Comparison of ENCODE assay signal across 15 cellular contexts in genomic region chr3:171456765-171457164, GRCh38. TPM values are rescaled to one million over a fixed set of nuclear protein-coding genes. Genes with fewer than 3 reads are reported as not detected.
DNase-seq lines count a peak whose midpoint lies in the region; ATAC-seq and TF ChIP-seq lines count a peak whose summit lies in the region.
"Had no signal": no experiment of that assay in that cellular context is flagged by ENCODE, and none has a peak within 500 bp of the region (broad histone marks: within the 10 kb centered on the region; RNA-seq: fewer than 3 reads in every experiment).

No MANE protein-coding gene starts in this region.

- H3K36me3 ChIP-seq in CD8-positive, alpha-beta memory T cell (ENCODE audit: insufficient read depth, low read length) = no peaks in the 10 kb centered on the region
- H3K36me3 ChIP-seq in GM23248 (ENCODE audit: low read depth) = no peaks in the 10 kb centered on the region
- H3K36me3 ChIP-seq: BLaER1 had no signal

- no peaks in the 10 kb centered on the region for H3K9me3 ChIP-seq in CD4-positive, alpha-beta T cell (ENCODE audit: control insufficient read depth, low read length)
- no peaks in the 10 kb centered on the region for H3K9me3 ChIP-seq in CD8-positive, alpha-beta memory T cell (ENCODE audit: low read length)
- H3K9me3 ChIP-seq in GM23248 (ENCODE audit: low read depth) = no peaks in the 10 kb centered on the region
- H3K9me3 ChIP-seq: BLaER1 had no signal

- POLR2A ChIA-PET in CD4-positive, alpha-beta T cell (lab: Charles Lee) = interaction anchor here (2.2 to 5.1 kb wide), 2 partner anchors 11 to 109 kb away, joined by 9 to 23 read pairs; no protein-coding TSS in a partner anchor
- POLR2A ChIA-PET in CD8-positive, alpha-beta memory T cell (lab: Charles Lee) = interaction anchor here (1.3 kb wide), 1 partner anchor 128 kb away, joined by 3 read pairs; no protein-coding TSS in a partner anchor

- no peak overlapping the region for H3K27ac ChIP-seq in CD4-positive, alpha-beta T cell (ENCODE audit: low read depth, low read length)
- H3K27ac ChIP-seq in CD8-positive, alpha-beta memory T cell (ENCODE audit: low read depth, low read length) = no peak overlapping the region
- no peak overlapping the region for H3K27ac ChIP-seq in GM23248
- H3K27ac ChIP-seq: BLaER1, RWPE1 had no signal

- DNase-seq in CD4-positive, alpha-beta T cell = no peak
- DNase-seq in CD8-positive, alpha-beta memory T cell = no peak
- DNase-seq in activated T-helper 2 cell treated with anti-CD3 and anti-CD28 coated beads, Interferon-gamma antibody, Interleukin-2, Interleukin-4, amounts not matched to agents 10 μg/mL and 5 μg/mL and 100 μg/mL, durations not matched to agents 14 hours and 24 hours and 36 hours (ENCODE audit: low spot score) = no peak
- DNase-seq in immature natural killer cell = no peak
- no peak for DNase-seq in GM23248
- no peak for DNase-seq in left colon
- DNase-seq: activated CD4-positive, alpha-beta T cell treated with anti-CD3 and anti-CD28 coated beads, Interleukin-2, amount 50 U/mL, for 4 hours; central memory CD4-positive, alpha-beta T cell; DMS79 treated with DMSO at 0.1 percent for 48 hours; midbrain; MV-4-11 had no signal

- intact Hi-C loops in CD4-positive, alpha-beta T cell (cut with DNase I, micrococcal nuclease) = loop anchor here (5.0 to 10.0 kb wide), 4 partner anchors 111 to 272 kb away; no protein-coding TSS in a partner anchor
- intact Hi-C loops in activated T-helper 2 cell treated with anti-CD3 and anti-CD28 coated beads, Interferon-gamma antibody, Interleukin-2, Interleukin-4, amounts not matched to agents 10 μg/mL and 5 μg/mL and 100 μg/mL, durations not matched to agents 14 hours and 24 hours and 36 hours (cut with micrococcal nuclease) = loop anchor here (2.0 to 5.0 kb wide), 3 partner anchors 50 to 356 kb away; partner anchors contain the start of gene PLD1
- intact Hi-C loops in left colon (cut with DNase I, micrococcal nuclease) = no loop called here

- H3K4me2 ChIP-seq in GM23248 (ENCODE audit: unreplicated experiment) = no peak overlapping the region

- TF ChIP-seq CTCF in CD4-positive, alpha-beta T cell (IDR thresholded peaks at IDR 0.05) = no peak

- 93 to 100% methylated on average over 3 of the region's 3 CpGs for WGBS in GM23248 (ENCODE audit: low coverage in 1 of 2, low lambda C conversion rate in 2 of 2, missing lambda C conversion rate in 2 of 2), 2 experiments

- H3K27ac Mint-ChIP-seq in CD4-positive, alpha-beta T cell = peak overlapping the region; percentile 92
- peak overlapping the region; percentile 35 to 97 (median 95) for H3K27ac Mint-ChIP-seq in CD8-positive, alpha-beta memory T cell
- H3K27ac Mint-ChIP-seq in activated T-helper 2 cell treated with anti-CD3 and anti-CD28 coated beads, Interferon-gamma antibody, Interleukin-2, Interleukin-4, amounts not matched to agents 10 μg/mL and 5 μg/mL and 100 μg/mL, durations not matched to agents 14 hours and 24 hours and 36 hours = no peak overlapping the region
- peak overlapping the region; percentile 84 to 95 (median 93) for H3K27ac Mint-ChIP-seq in immature natural killer cell

- peak overlapping the region; percentile 75 for H3K4me3 ChIP-seq in CD8-positive, alpha-beta memory T cell (ENCODE audit: low read length)
- H3K4me3 ChIP-seq in GM23248 = no peak overlapping the region
- H3K4me3 ChIP-seq: BLaER1 had no signal

- H3K79me2 ChIP-seq in GM23248 (ENCODE audit: insufficient read depth) = no peaks in the 10 kb centered on the region

- H3K9me3 Mint-ChIP-seq in CD4-positive, alpha-beta T cell = no peaks in the 10 kb centered on the region
- no peaks in the 10 kb centered on the region for H3K9me3 Mint-ChIP-seq in CD8-positive, alpha-beta memory T cell
- H3K9me3 Mint-ChIP-seq in activated T-helper 2 cell treated with anti-CD3 and anti-CD28 coated beads, Interferon-gamma antibody, Interleukin-2, Interleukin-4, amounts not matched to agents 10 μg/mL and 5 μg/mL and 100 μg/mL, durations not matched to agents 14 hours and 24 hours and 36 hours = no peaks in the 10 kb centered on the region
- H3K9me3 Mint-ChIP-seq in immature natural killer cell = no peaks in the 10 kb centered on the region
- H3K9me3 Mint-ChIP-seq: activated naive CD4-positive, alpha-beta T cell treated with anti-CD3 and anti-CD28 coated beads, Interleukin-2, amount 50 U/mL, for 72 hours had no signal

- peaks cover 40% of the 10 kb centered on the region for H3K36me3 Mint-ChIP-seq in CD4-positive, alpha-beta T cell (ENCODE audit: low read depth)
- H3K36me3 Mint-ChIP-seq in CD8-positive, alpha-beta memory T cell = peaks cover 0 to 30% (median 0%) of the 10 kb centered on the region in 3 donors
- H3K36me3 Mint-ChIP-seq in activated T-helper 2 cell treated with anti-CD3 and anti-CD28 coated beads, Interferon-gamma antibody, Interleukin-2, Interleukin-4, amounts not matched to agents 10 μg/mL and 5 μg/mL and 100 μg/mL, durations not matched to agents 14 hours and 24 hours and 36 hours (ENCODE audit: low read depth) = peaks cover 5% of the 10 kb centered on the region
- H3K36me3 Mint-ChIP-seq in immature natural killer cell = no peaks in the 10 kb centered on the region

- H3F3A ChIP-seq in GM23248 (ENCODE audit: insufficient read depth) = no peaks in the 10 kb centered on the region

- H4K20me1 ChIP-seq in GM23248 (ENCODE audit: insufficient read depth) = no peaks in the 10 kb centered on the region
- H4K20me1 ChIP-seq: BLaER1 had no signal

- no peaks in the 10 kb centered on the region for H3K27me3 Mint-ChIP-seq in CD4-positive, alpha-beta T cell
- H3K27me3 Mint-ChIP-seq in CD8-positive, alpha-beta memory T cell = peaks cover 0 to 2% of the 10 kb centered on the region in 2 donors
- no peaks in the 10 kb centered on the region for H3K27me3 Mint-ChIP-seq in activated T-helper 2 cell treated with anti-CD3 and anti-CD28 coated beads, Interferon-gamma antibody, Interleukin-2, Interleukin-4, amounts not matched to agents 10 μg/mL and 5 μg/mL and 100 μg/mL, durations not matched to agents 14 hours and 24 hours and 36 hours (ENCODE audit: low read depth)
- H3K27me3 Mint-ChIP-seq in immature natural killer cell (ENCODE audit: low read depth in 3 of 3) = peaks cover 17 to 26% (median 19%) of the 10 kb centered on the region in 3 donors

- no peaks in the 10 kb centered on the region for H3K27me3 ChIP-seq in CD4-positive, alpha-beta T cell (ENCODE audit: control insufficient read depth, insufficient read depth, low read length)
- H3K27me3 ChIP-seq in CD8-positive, alpha-beta memory T cell (ENCODE audit: insufficient read depth, low read length, poor library complexity, severe bottlenecking) = no peaks in the 10 kb centered on the region
- peaks cover 1% of the 10 kb centered on the region; the same call in 1 of the 2 replicates for H3K27me3 ChIP-seq in GM23248 (replicated peaks; ENCODE audit: insufficient read depth)

- CTCF ChIA-PET in CD4-positive, alpha-beta T cell (lab: Charles Lee) = no interaction called here
- CTCF ChIA-PET in CD8-positive, alpha-beta memory T cell (lab: Charles Lee) = no interaction called here

- no peak overlapping the region for H2AFZ ChIP-seq in GM23248

- H3K4me1 ChIP-seq in CD8-positive, alpha-beta memory T cell (ENCODE audit: insufficient read depth, low read length) = peaks cover 42% of the 10 kb centered on the region
- H3K4me1 ChIP-seq in GM23248 (ENCODE audit: insufficient read depth) = no peaks in the 10 kb centered on the region

- H3K9ac ChIP-seq in GM23248 = no peak overlapping the region
- H3K9ac ChIP-seq: BLaER1 had no signal

- no peak for ATAC-seq in CD4-positive, alpha-beta T cell (ENCODE audit: poor library complexity)
- ATAC-seq in GM18519 (IDR thresholded peaks at IDR 0.05; ENCODE audit: low FRiP score, unreplicated experiment) = no peak
- ATAC-seq in left colon = no peak

- H3K4me3 Mint-ChIP-seq in CD4-positive, alpha-beta T cell = peak overlapping the region; percentile 97
- H3K4me3 Mint-ChIP-seq in CD8-positive, alpha-beta memory T cell = peak overlapping the region; percentile 92 to 99 (median 94)
- H3K4me3 Mint-ChIP-seq in activated T-helper 2 cell treated with anti-CD3 and anti-CD28 coated beads, Interferon-gamma antibody, Interleukin-2, Interleukin-4, amounts not matched to agents 10 μg/mL and 5 μg/mL and 100 μg/mL, durations not matched to agents 14 hours and 24 hours and 36 hours (ENCODE audit: low read depth) = peak overlapping the region; percentile 89
- H3K4me3 Mint-ChIP-seq in immature natural killer cell = peak overlapping the region; percentile 94 to 97 (median 95)

- H3K4me1 Mint-ChIP-seq in CD4-positive, alpha-beta T cell (ENCODE audit: low read depth) = peaks cover 41% of the 10 kb centered on the region
- peaks cover 12 to 49% (median 44%) of the 10 kb centered on the region in 3 donors for H3K4me1 Mint-ChIP-seq in CD8-positive, alpha-beta memory T cell
- H3K4me1 Mint-ChIP-seq in activated T-helper 2 cell treated with anti-CD3 and anti-CD28 coated beads, Interferon-gamma antibody, Interleukin-2, Interleukin-4, amounts not matched to agents 10 μg/mL and 5 μg/mL and 100 μg/mL, durations not matched to agents 14 hours and 24 hours and 36 hours (ENCODE audit: low read depth) = peaks cover 33% of the 10 kb centered on the region
- peaks cover 19 to 53% of the 10 kb centered on the region in 2 donors for H3K4me1 Mint-ChIP-seq in immature natural killer cell

- H3K9me2 ChIP-seq in GM23248 (ENCODE audit: insufficient read depth) = no peaks in the 10 kb centered on the region

- in situ Hi-C loops in GM23248 (cut with MboI) = no loop called here

RNA-seq across cellular contexts. Expression of gene TNIK, which starts 3.4 kb away (rescaled TPM):
- total RNA-seq in CD4-positive, alpha-beta T cell = 10 to 100 TPM; 71.0 to 78.3 TPM
- total RNA-seq in CD8-positive, alpha-beta memory T cell = 10 to 100 TPM; 15.9 to 19.2 TPM
- polyA plus RNA-seq in CD8-positive, alpha-beta memory T cell = 17.7 TPM
- 39.9 and 44.0 TPM in 2 replicates for total RNA-seq in activated T-helper 2 cell treated with anti-CD3 and anti-CD28 coated beads, Interferon-gamma antibody, Interleukin-2, Interleukin-4, amounts not matched to agents 10 μg/mL and 5 μg/mL and 100 μg/mL, durations not matched to agents 14 hours and 24 hours and 36 hours
- polyA plus RNA-seq in immature natural killer cell (10 to 100 TPM in 2 of 3 donors, 1 to 10 TPM in 1; 4.7 to 28.9 (median 13.7) TPM), GM23248 (2016; fragmentation: Nextera tagmentation; extraction: Ambion mirVana) (0.80 and 1.4 TPM in 2 replicates)
- 1.0 and 2.3 TPM in 2 replicates for total RNA-seq in GM23248 (2014; rRNA removed; shearing (Covaris generic))
- total RNA-seq in left colon = 10 to 100 TPM; 30.5 to 32.1 TPM

Comparison
In these comparisons a context has a peak if more than half of its experiments do, and no peak if none do; other contexts are left out.
1. intact Hi-C loops: an anchor here in CD4-positive, alpha-beta T cell (5.0 to 10.0 kb wide) and activated T-helper 2 cell treated with anti-CD3 and anti-CD28 coated beads, Interferon-gamma antibody, Interleukin-2, Interleukin-4, amounts not matched to agents 10 μg/mL and 5 μg/mL and 100 μg/mL, durations not matched to agents 14 hours and 24 hours and 36 hours (2.0 to 5.0 kb wide); none called in left colon.